ENCODE assay signal across 17 cellular contexts in genomic region chr1:193222079-193222615, GRCh38. TPM values are rescaled to one million over a fixed set of nuclear protein-coding genes. Genes with fewer than 3 reads are reported as not detected.
"Had no signal": no experiment of that assay in that cellular context is flagged by ENCODE, and none has a peak within 500 bp of the region (broad histone marks: within the 10 kb centered on the region; RNA-seq: fewer than 3 reads in every experiment).

No MANE protein-coding gene starts in this region.

- H3K27me3 Mint-ChIP-seq: activated CD4-positive, alpha-beta T cell treated with anti-CD3 and anti-CD28 coated beads for 36 hours; naive thymus-derived CD4-positive, alpha-beta T cell; stimulated activated naive CD8-positive, alpha-beta T cell treated with anti-CD3 and anti-CD28 coated beads, Interleukin-15, Interleukin-2, amounts not matched to agents 100 ng/mL and 50 ng/mL, for 24 hours had no signal

- H3K9me3 Mint-ChIP-seq: stimulated activated naive CD8-positive, alpha-beta T cell treated with anti-CD3 and anti-CD28 coated beads, Interleukin-15, Interleukin-2, amounts not matched to agents 100 ng/mL and 50 ng/mL, for 24 hours had no signal

- ATAC-seq: activated CD4-positive, alpha-beta T cell treated with anti-CD3 and anti-CD28 coated beads for 36 hours; activated CD8-positive, alpha-beta T cell treated with anti-CD3 and anti-CD28 coated beads, Interleukin-2, amount 10 ng/mL, durations not matched to agents 7 days and 5 days; activated naive CD4-positive, alpha-beta T cell treated with anti-CD3 and anti-CD28 coated beads, Interleukin-2, amount 50 U/mL, for 72 hours; gastrocnemius medialis; mucosa of descending colon; naive thymus-derived CD4-positive, alpha-beta T cell; sciatic nerve; SK-N-SH treated with all-trans-retinoic acid at 6 μM for 48 hours; upper lobe of right lung had no signal

- H3K36me3 ChIP-seq: gastrocnemius medialis, upper lobe of right lung had no signal

- H3K9me3 ChIP-seq: gastrocnemius medialis, mucosa of descending colon, upper lobe of right lung had no signal

- H3K27me3 ChIP-seq: gastrocnemius medialis, upper lobe of right lung had no signal

- H3K4me1 ChIP-seq: upper lobe of right lung had no signal

- H3K4me3 ChIP-seq: gastrocnemius medialis, mucosa of descending colon, upper lobe of right lung had no signal

- DNase-seq: activated CD4-positive, alpha-beta T cell treated with anti-CD3 and anti-CD28 coated beads for 36 hours; activated CD8-positive, alpha-beta memory T cell treated with anti-CD3 and anti-CD28 coated beads, Interleukin-2, amount 50 U/mL, for 4 hours; activated CD8-positive, alpha-beta T cell treated with anti-CD3 and anti-CD28 coated beads, Interleukin-2, amount 10 ng/mL, durations not matched to agents 7 days and 5 days; activated gamma-delta T cell; activated T-cell treated with anti-CD3 and anti-CD28 coated beads, Interleukin-2, amount 50 U/mL, for 48 hours; amniotic stem cell; gastrocnemius medialis; mucosa of descending colon; naive thymus-derived CD4-positive, alpha-beta T cell; T-helper 1 cell; T1000; upper lobe of right lung; WERI-Rb-1 had no signal

- H3K27ac ChIP-seq: upper lobe of right lung, WERI-Rb-1 had no signal

- H3K4me3 Mint-ChIP-seq: activated CD4-positive, alpha-beta T cell treated with anti-CD3 and anti-CD28 coated beads for 36 hours; activated CD8-positive, alpha-beta T cell treated with anti-CD3 and anti-CD28 coated beads, Interleukin-2, amount 10 ng/mL, durations not matched to agents 7 days and 5 days; naive thymus-derived CD4-positive, alpha-beta T cell; stimulated activated naive CD8-positive, alpha-beta T cell treated with anti-CD3 and anti-CD28 coated beads, Interleukin-15, Interleukin-2, amounts not matched to agents 100 ng/mL and 50 ng/mL, for 24 hours had no signal

- H3K27ac Mint-ChIP-seq: activated CD4-positive, alpha-beta T cell treated with anti-CD3 and anti-CD28 coated beads for 36 hours; activated CD8-positive, alpha-beta T cell treated with anti-CD3 and anti-CD28 coated beads, Interleukin-2, amount 10 ng/mL, durations not matched to agents 7 days and 5 days; stimulated activated naive CD8-positive, alpha-beta T cell treated with anti-CD3 and anti-CD28 coated beads, Interleukin-15, Interleukin-2, amounts not matched to agents 100 ng/mL and 50 ng/mL, for 24 hours had no signal

RNA-seq across cellular contexts. Expression of gene B3GALT2, which starts 35.7 kb away (rescaled TPM):
- total RNA-seq: activated CD4-positive, alpha-beta T cell treated with anti-CD3 and anti-CD28 coated beads for 36 hours; activated naive CD4-positive, alpha-beta T cell treated with anti-CD3 and anti-CD28 coated beads, Interleukin-2, amount 50 U/mL, for 72 hours had no signal
